In the genomic region with DNA sequence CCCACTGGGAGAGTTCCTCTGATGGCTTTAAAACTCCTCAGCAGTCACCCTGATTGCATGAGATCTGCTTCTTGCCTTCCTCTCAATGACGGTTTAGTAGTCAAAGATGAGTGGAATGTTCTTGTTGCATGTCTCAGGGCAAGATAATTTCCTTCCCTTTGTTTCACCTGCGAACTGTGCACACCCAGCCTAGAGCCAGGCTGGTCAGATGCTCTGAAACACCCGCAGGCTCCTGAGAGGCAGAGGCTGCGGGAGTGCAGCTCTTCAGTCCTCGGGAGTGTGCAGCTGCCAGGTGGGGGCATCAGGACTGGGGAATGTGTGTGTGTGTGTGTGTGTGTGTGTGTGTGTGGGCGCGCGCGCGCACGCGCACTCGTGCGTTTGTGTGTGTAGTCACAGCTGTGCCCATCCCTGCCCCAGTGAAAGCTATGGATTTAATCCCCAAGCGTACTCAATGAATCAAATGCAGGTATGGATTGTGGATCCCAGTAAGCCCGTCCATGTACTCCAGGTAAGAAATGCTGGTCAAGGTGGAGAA, we compare ENCODE assay signal across 1 cellular context.
TF ChIP-seq lines count a peak whose summit lies in the region.

No MANE protein-coding gene starts in this region.

TF ChIP-seq in WTC11, 78 proteins besides CTCF, POLR2A, EP300 and RAD21 (continued from another document):
- TF ChIP-seq, protein P1, sequence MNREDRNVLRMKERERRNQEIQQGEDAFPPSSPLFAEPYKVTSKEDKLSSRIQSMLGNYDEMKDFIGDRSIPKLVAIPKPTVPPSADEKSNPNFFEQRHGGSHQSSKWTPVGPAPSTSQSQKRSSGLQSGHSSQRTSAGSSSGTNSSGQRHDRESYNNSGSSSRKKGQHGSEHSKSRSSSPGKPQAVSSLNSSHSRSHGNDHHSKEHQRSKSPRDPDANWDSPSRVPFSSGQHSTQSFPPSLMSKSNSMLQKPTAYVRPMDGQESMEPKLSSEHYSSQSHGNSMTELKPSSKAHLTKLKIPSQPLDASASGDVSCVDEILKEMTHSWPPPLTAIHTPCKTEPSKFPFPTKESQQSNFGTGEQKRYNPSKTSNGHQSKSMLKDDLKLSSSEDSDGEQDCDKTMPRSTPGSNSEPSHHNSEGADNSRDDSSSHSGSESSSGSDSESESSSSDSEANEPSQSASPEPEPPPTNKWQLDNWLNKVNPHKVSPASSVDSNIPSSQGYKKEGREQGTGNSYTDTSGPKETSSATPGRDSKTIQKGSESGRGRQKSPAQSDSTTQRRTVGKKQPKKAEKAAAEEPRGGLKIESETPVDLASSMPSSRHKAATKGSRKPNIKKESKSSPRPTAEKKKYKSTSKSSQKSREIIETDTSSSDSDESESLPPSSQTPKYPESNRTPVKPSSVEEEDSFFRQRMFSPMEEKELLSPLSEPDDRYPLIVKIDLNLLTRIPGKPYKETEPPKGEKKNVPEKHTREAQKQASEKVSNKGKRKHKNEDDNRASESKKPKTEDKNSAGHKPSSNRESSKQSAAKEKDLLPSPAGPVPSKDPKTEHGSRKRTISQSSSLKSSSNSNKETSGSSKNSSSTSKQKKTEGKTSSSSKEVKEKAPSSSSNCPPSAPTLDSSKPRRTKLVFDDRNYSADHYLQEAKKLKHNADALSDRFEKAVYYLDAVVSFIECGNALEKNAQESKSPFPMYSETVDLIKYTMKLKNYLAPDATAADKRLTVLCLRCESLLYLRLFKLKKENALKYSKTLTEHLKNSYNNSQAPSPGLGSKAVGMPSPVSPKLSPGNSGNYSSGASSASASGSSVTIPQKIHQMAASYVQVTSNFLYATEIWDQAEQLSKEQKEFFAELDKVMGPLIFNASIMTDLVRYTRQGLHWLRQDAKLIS (CRISPR knock-in tag; IDR thresholded peaks at IDR 0.05; ENCODE audit: borderline replicate concordance), result no peak
- TF ChIP-seq, protein P2, sequence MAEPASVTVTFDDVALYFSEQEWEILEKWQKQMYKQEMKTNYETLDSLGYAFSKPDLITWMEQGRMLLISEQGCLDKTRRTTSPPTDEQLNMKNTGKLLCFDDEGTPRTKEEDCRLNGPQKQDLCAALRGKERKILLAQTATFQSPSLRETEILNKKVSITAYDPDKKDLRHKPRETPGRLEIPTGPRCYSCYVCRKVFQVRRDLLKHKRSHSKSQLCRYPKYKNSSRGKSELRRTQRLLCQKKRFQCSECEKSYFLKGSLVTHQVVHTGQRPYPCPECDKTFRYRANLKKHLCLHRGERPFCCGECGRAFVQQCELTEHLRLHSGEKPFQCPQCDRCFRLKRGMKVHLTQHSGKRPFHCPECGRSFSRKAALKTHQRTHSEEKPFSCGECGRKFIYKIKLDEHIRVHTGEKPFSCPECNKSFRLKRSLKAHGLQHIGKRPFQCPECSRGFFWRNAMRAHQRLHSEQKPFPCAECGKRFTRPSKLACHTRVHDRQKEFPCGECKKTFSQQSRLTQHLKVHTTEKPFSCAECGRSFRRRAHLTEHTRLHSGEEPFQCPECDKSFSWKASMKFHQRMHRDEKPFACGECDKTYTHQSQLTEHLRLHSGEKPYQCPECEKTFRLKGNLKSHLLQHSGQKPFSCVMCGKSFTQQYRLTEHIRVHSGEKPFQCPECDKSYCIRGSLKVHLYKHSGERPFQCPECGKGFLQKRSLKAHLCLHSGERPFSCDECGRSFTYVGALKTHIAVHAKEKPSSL (CRISPR knock-in tag; conservative IDR thresholded peaks at IDR 0.05), result no peak
